ENCODE assay signal across 1 cellular context in the genomic region with DNA sequence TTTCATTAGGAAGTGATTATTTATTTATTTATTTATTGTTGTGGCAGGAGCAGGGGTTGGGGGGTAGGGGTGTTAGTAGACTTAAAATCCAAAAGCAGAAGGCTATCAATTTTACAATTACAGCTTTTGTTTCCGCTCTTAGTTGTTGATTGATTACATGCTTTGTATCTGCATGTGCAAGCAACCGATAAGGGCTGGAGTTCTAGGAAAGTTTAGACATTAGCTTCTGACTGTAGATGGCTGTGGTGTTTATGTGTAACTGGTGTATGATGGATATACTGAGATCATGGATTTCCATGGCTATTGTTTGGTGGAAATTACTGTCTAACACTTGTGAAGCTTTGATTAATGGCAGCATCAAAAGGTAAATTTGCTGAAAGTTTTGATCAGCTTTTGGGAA.
TF ChIP-seq lines count a peak whose summit lies in the region.

No MANE protein-coding gene starts in this region.

TF ChIP-seq in GM12878, 131 proteins besides CTCF, POLR2A, EP300 and RAD21 (continued from another document):
- TF ChIP-seq, protein P1, sequence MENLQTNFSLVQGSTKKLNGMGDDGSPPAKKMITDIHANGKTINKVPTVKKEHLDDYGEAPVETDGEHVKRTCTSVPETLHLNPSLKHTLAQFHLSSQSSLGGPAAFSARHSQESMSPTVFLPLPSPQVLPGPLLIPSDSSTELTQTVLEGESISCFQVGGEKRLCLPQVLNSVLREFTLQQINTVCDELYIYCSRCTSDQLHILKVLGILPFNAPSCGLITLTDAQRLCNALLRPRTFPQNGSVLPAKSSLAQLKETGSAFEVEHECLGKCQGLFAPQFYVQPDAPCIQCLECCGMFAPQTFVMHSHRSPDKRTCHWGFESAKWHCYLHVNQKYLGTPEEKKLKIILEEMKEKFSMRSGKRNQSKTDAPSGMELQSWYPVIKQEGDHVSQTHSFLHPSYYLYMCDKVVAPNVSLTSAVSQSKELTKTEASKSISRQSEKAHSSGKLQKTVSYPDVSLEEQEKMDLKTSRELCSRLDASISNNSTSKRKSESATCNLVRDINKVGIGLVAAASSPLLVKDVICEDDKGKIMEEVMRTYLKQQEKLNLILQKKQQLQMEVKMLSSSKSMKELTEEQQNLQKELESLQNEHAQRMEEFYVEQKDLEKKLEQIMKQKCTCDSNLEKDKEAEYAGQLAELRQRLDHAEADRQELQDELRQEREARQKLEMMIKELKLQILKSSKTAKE (IDR thresholded peaks at IDR 0.05; ENCODE audit: low read depth, poor library complexity, severe bottlenecking): no peak
- TF ChIP-seq CREB1 (IDR thresholded peaks at IDR 0.05; ENCODE audit: low read depth) (no peak), NR2F1 (conservative IDR thresholded peaks at IDR 0.05) (no peak), BRCA1 (IDR thresholded peaks at IDR 0.05; ENCODE audit: low read depth, low read length) (no peak), PAX8 (IDR thresholded peaks at IDR 0.05) (no peak), MYB (IDR thresholded peaks at IDR 0.05; ENCODE audit: borderline replicate concordance, low read depth, low read length) (no peak)
